In genomic region chr6:78867370-78868040, GRCh38 we compare ENCODE assay signal across 1 cellular context.
TF ChIP-seq lines count a peak whose summit lies in the region.

A gene with protein sequence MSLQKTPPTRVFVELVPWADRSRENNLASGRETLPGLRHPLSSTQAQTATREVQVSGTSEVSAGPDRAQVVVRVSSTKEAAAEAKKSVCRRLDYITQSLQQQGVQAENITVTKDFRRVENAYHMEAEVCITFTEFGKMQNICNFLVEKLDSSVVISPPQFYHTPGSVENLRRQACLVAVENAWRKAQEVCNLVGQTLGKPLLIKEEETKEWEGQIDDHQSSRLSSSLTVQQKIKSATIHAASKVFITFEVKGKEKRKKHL (plus strand): TSS chr6:78867551. CDS start chr6:78867577, 26 bp downstream.

TF ChIP-seq in HepG2, 621 proteins besides CTCF, POLR2A, EP300 and RAD21 (continued from another document and continues in another):
- TF ChIP-seq, protein P1, sequence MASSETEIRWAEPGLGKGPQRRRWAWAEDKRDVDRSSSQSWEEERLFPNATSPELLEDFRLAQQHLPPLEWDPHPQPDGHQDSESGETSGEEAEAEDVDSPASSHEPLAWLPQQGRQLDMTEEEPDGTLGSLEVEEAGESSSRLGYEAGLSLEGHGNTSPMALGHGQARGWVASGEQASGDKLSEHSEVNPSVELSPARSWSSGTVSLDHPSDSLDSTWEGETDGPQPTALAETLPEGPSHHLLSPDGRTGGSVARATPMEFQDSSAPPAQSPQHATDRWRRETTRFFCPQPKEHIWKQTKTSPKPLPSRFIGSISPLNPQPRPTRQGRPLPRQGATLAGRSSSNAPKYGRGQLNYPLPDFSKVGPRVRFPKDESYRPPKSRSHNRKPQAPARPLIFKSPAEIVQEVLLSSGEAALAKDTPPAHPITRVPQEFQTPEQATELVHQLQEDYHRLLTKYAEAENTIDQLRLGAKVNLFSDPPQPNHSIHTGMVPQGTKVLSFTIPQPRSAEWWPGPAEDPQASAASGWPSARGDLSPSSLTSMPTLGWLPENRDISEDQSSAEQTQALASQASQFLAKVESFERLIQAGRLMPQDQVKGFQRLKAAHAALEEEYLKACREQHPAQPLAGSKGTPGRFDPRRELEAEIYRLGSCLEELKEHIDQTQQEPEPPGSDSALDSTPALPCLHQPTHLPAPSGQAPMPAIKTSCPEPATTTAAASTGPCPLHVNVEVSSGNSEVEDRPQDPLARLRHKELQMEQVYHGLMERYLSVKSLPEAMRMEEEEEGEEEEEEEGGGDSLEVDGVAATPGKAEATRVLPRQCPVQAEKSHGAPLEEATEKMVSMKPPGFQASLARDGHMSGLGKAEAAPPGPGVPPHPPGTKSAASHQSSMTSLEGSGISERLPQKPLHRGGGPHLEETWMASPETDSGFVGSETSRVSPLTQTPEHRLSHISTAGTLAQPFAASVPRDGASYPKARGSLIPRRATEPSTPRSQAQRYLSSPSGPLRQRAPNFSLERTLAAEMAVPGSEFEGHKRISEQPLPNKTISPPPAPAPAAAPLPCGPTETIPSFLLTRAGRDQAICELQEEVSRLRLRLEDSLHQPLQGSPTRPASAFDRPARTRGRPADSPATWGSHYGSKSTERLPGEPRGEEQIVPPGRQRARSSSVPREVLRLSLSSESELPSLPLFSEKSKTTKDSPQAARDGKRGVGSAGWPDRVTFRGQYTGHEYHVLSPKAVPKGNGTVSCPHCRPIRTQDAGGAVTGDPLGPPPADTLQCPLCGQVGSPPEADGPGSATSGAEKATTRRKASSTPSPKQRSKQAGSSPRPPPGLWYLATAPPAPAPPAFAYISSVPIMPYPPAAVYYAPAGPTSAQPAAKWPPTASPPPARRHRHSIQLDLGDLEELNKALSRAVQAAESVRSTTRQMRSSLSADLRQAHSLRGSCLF (CRISPR knock-in tag; IDR thresholded peaks at IDR 0.05; ENCODE audit: borderline replicate concordance): no peak
- TF ChIP-seq GABPB1 (CRISPR knock-in tag; IDR thresholded peaks at IDR 0.05): peak; percentile 67
- peak; percentile 9; the same call in 1 of the 2 replicates for TF ChIP-seq FOXA3 (CRISPR knock-in tag; IDR thresholded peaks at IDR 0.05)
- TF ChIP-seq KDM4B (CRISPR knock-in tag; IDR thresholded peaks at IDR 0.05): 0 out of 2 replicates have a peak, but pooled peaks have one; percentile 37
- 0 out of 2 replicates have a peak, but pooled peaks have one; percentile 10 for TF ChIP-seq ZNF430 (CRISPR knock-in tag; IDR thresholded peaks at IDR 0.05)
- peak; percentile 75 for TF ChIP-seq POGZ (CRISPR knock-in tag; IDR thresholded peaks at IDR 0.05)
- TF ChIP-seq ZNF496 (CRISPR knock-in tag; IDR thresholded peaks at IDR 0.05; ENCODE audit: insufficient replicate concordance): no peak
- TF ChIP-seq EEA1 (CRISPR knock-in tag; IDR thresholded peaks at IDR 0.05; ENCODE audit: borderline replicate concordance): no peak
- no peak for TF ChIP-seq BHLHE40 (IDR thresholded peaks at IDR 0.05; ENCODE audit: low read length)
- TF ChIP-seq ISL2 (CRISPR knock-in tag; IDR thresholded peaks at IDR 0.05): peak; percentile 34; the same call in 1 of the 2 replicates
- TF ChIP-seq TOE1 (CRISPR knock-in tag; IDR thresholded peaks at IDR 0.05): no peak
- 0 out of 2 replicates have a peak, but pooled peaks have one; percentile 23 for TF ChIP-seq ZNF619 (CRISPR knock-in tag; IDR thresholded peaks at IDR 0.05)
- 0 out of 2 replicates have a peak, but pooled peaks have one; percentile 6 for TF ChIP-seq SOX5 (CRISPR knock-in tag; IDR thresholded peaks at IDR 0.05; ENCODE audit: borderline replicate concordance)
- peak; percentile 37; the same call in 1 of the 2 replicates for TF ChIP-seq NRL (CRISPR knock-in tag; IDR thresholded peaks at IDR 0.05; ENCODE audit: borderline replicate concordance)
- 0 out of 2 replicates have a peak, but pooled peaks have one; percentile 30 for TF ChIP-seq CREB3 (CRISPR knock-in tag; IDR thresholded peaks at IDR 0.05)
- TF ChIP-seq, protein P2, sequence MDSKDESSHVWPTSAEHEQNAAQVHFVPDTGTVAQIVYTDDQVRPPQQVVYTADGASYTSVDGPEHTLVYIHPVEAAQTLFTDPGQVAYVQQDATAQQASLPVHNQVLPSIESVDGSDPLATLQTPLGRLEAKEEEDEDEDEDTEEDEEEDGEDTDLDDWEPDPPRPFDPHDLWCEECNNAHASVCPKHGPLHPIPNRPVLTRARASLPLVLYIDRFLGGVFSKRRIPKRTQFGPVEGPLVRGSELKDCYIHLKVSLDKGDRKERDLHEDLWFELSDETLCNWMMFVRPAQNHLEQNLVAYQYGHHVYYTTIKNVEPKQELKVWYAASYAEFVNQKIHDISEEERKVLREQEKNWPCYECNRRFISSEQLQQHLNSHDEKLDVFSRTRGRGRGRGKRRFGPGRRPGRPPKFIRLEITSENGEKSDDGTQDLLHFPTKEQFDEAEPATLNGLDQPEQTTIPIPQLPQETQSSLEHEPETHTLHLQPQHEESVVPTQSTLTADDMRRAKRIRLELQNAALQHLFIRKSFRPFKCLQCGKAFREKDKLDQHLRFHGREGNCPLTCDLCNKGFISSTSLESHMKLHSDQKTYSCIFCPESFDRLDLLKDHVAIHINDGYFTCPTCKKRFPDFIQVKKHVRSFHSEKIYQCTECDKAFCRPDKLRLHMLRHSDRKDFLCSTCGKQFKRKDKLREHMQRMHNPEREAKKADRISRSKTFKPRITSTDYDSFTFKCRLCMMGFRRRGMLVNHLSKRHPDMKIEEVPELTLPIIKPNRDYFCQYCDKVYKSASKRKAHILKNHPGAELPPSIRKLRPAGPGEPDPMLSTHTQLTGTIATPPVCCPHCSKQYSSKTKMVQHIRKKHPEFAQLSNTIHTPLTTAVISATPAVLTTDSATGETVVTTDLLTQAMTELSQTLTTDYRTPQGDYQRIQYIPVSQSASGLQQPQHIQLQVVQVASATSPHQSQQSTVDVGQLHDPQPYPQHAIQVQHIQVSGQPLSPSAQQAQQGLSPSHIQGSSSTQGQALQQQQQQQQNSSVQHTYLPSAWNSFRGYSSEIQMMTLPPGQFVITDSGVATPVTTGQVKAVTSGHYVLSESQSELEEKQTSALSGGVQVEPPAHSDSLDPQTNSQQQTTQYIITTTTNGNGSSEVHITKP (CRISPR knock-in tag; IDR thresholded peaks at IDR 0.05; ENCODE audit: low read depth): 0 out of 2 replicates have a peak, but pooled peaks have one; percentile 15
- peak; percentile 81 for TF ChIP-seq TARDBP (CRISPR knock-in tag; IDR thresholded peaks at IDR 0.05)
- TF ChIP-seq, protein P3, sequence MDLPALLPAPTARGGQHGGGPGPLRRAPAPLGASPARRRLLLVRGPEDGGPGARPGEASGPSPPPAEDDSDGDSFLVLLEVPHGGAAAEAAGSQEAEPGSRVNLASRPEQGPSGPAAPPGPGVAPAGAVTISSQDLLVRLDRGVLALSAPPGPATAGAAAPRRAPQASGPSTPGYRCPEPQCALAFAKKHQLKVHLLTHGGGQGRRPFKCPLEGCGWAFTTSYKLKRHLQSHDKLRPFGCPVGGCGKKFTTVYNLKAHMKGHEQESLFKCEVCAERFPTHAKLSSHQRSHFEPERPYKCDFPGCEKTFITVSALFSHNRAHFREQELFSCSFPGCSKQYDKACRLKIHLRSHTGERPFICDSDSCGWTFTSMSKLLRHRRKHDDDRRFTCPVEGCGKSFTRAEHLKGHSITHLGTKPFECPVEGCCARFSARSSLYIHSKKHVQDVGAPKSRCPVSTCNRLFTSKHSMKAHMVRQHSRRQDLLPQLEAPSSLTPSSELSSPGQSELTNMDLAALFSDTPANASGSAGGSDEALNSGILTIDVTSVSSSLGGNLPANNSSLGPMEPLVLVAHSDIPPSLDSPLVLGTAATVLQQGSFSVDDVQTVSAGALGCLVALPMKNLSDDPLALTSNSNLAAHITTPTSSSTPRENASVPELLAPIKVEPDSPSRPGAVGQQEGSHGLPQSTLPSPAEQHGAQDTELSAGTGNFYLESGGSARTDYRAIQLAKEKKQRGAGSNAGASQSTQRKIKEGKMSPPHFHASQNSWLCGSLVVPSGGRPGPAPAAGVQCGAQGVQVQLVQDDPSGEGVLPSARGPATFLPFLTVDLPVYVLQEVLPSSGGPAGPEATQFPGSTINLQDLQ (CRISPR knock-in tag; IDR thresholded peaks at IDR 0.05): no peak
- no peak for TF ChIP-seq ZNF335 (CRISPR knock-in tag; IDR thresholded peaks at IDR 0.05)
- peak; percentile 85; the same call in 1 of the 2 replicates for TF ChIP-seq MZF1 (CRISPR knock-in tag; IDR thresholded peaks at IDR 0.05; ENCODE audit: borderline replicate concordance)
- peak; percentile 30 for TF ChIP-seq ARID5B (CRISPR knock-in tag; IDR thresholded peaks at IDR 0.05)
- TF ChIP-seq GATAD2A (CRISPR knock-in tag; IDR thresholded peaks at IDR 0.05): 0 out of 2 replicates have a peak, but pooled peaks have one; percentile 14
- TF ChIP-seq SETDB1 (CRISPR knock-in tag; IDR thresholded peaks at IDR 0.05; ENCODE audit: borderline replicate concordance): no peak
- TF ChIP-seq, protein P4, sequence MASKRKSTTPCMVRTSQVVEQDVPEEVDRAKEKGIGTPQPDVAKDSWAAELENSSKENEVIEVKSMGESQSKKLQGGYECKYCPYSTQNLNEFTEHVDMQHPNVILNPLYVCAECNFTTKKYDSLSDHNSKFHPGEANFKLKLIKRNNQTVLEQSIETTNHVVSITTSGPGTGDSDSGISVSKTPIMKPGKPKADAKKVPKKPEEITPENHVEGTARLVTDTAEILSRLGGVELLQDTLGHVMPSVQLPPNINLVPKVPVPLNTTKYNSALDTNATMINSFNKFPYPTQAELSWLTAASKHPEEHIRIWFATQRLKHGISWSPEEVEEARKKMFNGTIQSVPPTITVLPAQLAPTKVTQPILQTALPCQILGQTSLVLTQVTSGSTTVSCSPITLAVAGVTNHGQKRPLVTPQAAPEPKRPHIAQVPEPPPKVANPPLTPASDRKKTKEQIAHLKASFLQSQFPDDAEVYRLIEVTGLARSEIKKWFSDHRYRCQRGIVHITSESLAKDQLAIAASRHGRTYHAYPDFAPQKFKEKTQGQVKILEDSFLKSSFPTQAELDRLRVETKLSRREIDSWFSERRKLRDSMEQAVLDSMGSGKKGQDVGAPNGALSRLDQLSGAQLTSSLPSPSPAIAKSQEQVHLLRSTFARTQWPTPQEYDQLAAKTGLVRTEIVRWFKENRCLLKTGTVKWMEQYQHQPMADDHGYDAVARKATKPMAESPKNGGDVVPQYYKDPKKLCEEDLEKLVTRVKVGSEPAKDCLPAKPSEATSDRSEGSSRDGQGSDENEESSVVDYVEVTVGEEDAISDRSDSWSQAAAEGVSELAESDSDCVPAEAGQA (IDR thresholded peaks at IDR 0.05; ENCODE audit: low read depth): 0 out of 2 replicates have a peak, but pooled peaks have one; percentile 36
- TF ChIP-seq, protein P4 (CRISPR knock-in tag; IDR thresholded peaks at IDR 0.05; ENCODE audit: borderline replicate concordance): no peak
- TF ChIP-seq, protein P5, sequence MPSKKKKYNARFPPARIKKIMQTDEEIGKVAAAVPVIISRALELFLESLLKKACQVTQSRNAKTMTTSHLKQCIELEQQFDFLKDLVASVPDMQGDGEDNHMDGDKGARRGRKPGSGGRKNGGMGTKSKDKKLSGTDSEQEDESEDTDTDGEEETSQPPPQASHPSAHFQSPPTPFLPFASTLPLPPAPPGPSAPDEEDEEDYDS (CRISPR knock-in tag; IDR thresholded peaks at IDR 0.05): no peak
